ENCODE assay signal across 1 cellular context in genomic region chr13:98172570-98173405, GRCh38.
TF ChIP-seq lines count a peak whose summit lies in the region.

No MANE protein-coding gene starts in this region.

TF ChIP-seq in H1, 55 proteins besides CTCF, POLR2A, EP300 and RAD21:
- TF ChIP-seq SP2 (IDR thresholded peaks at IDR 0.05; ENCODE audit: low read length) (no peak), TAF1 (IDR thresholded peaks at IDR 0.05; ENCODE audit: low read depth, low read length) (no peak), SAP30 (IDR thresholded peaks at IDR 0.05; ENCODE audit: insufficient read depth, insufficient replicate concordance, low read length) (no peak), SUZ12 (IDR thresholded peaks at IDR 0.05; ENCODE audit: low read length) (no peak), KDM1A (IDR thresholded peaks at IDR 0.05; ENCODE audit: borderline replicate concordance, low read length) (no peak), POU5F1 (IDR thresholded peaks at IDR 0.05; ENCODE audit: low read depth, low read length) (no peak), SIN3A (conservative IDR thresholded peaks at IDR 0.05 in 1 of 2, IDR thresholded peaks at IDR 0.05 in 1 of 2; ENCODE audit: low read depth in 1 of 2, low read length in 2 of 2) (no peak), HDAC6 (IDR thresholded peaks at IDR 0.05; ENCODE audit: low read depth, low read length) (no peak), CBX8 (IDR thresholded peaks at IDR 0.05; ENCODE audit: borderline replicate concordance, low read depth, low read length) (no peak)
- TF ChIP-seq, protein P1, sequence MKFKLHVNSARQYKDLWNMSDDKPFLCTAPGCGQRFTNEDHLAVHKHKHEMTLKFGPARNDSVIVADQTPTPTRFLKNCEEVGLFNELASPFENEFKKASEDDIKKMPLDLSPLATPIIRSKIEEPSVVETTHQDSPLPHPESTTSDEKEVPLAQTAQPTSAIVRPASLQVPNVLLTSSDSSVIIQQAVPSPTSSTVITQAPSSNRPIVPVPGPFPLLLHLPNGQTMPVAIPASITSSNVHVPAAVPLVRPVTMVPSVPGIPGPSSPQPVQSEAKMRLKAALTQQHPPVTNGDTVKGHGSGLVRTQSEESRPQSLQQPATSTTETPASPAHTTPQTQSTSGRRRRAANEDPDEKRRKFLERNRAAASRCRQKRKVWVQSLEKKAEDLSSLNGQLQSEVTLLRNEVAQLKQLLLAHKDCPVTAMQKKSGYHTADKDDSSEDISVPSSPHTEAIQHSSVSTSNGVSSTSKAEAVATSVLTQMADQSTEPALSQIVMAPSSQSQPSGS (IDR thresholded peaks at IDR 0.05; ENCODE audit: low read length) = no peak
TF ChIP-seq in H1: peak in this region for 0.
